Comparison of ENCODE assay signal across 18 cellular contexts in the genomic region with DNA sequence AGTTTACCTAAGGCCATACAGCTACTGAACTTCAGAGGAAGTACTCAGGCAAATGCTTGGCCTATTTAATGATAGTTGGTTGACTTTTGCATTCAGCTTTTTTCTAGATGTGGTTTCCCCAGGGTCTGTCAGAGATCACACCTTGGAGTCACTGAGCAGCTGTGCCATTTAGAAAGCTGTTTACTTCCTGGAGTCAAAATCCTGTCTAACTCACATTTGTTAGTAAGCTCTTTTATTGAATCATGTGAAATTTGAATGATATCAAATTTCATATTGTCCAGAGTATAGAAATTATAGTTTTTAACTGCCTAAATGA. TPM values are rescaled to one million over a fixed set of nuclear protein-coding genes. Genes with fewer than 3 reads are reported as not detected.
DNase-seq lines count a peak whose midpoint lies in the region; ATAC-seq, FAIRE-seq and TF ChIP-seq lines count a peak whose summit lies in the region.
"Had no signal": no experiment of that assay in that cellular context is flagged by ENCODE, and none has a peak within 500 bp of the region (broad histone marks: within the 10 kb centered on the region; RNA-seq: fewer than 3 reads in every experiment).

No MANE protein-coding gene starts in this region.

- FAIRE-seq in H54 (lab: Jason Lieb, UNC): no peak
- FAIRE-seq: keratinocyte, TTC549 had no signal

- BruUV-seq in PC-9 (replicated peaks; lab: Mats Ljungman, UMichigan): no TSS peak

- DNase-seq in DMS153 treated with DMSO at 0.1 percent for 48 hours (lab: John Stamatoyannopoulos, UW; ENCODE audit: unreplicated experiment) (peak; percentile 4), DMS153 (lab: John Stamatoyannopoulos, UW) (no peak), PC-9 (no peak), H4 (ENCODE audit: low spot score) (no peak), KG1 (lab: John Stamatoyannopoulos, UW) (no peak), H54 (ENCODE audit: insufficient read length, low spot score) (no peak)
- DNase-seq in CD8-positive, alpha-beta T cell: peak in 2 of 7 experiments; percentile 22 to 46
- peak; percentile 38 to 49 (median 38) for DNase-seq in effector memory CD8-positive, alpha-beta T cell
- DNase-seq: EL, mesendoderm, NCI-H146, upper lobe of left lung had no signal

- H3K27ac Mint-ChIP-seq in CD8-positive, alpha-beta T cell: peak overlapping the region; percentile 82
- H3K27ac Mint-ChIP-seq in effector memory CD8-positive, alpha-beta T cell: peak overlapping the region; percentile 90 to 93
- H3K27ac Mint-ChIP-seq: neural progenitor cell had no signal

- CTCF ChIA-PET in CD8-positive, alpha-beta T cell (lab: Charles Lee): interaction anchor here (0.8 to 1.3 kb wide), 4 partner anchors 8 to 845 kb away, joined by 3 to 4 read pairs (median 4); partner anchors contain the start of gene TRIB2
- CTCF ChIA-PET in PC-9 (lab: Charles Lee): no interaction called here

- H3K4me2 ChIP-seq in PC-9: 0 out of 2 replicates have a peak overlapping the region, but pooled peaks have one; percentile 4
- H3K4me2 ChIP-seq: BLaER1, neural progenitor cell had no signal

- H3K9me2 ChIP-seq in PC-9 (ENCODE audit: insufficient read depth): no peaks in the 10 kb centered on the region

- H3K36me3 ChIP-seq in CD8-positive, alpha-beta T cell (ENCODE audit: insufficient read depth, low read length): no peaks in the 10 kb centered on the region
- H3K36me3 ChIP-seq in PC-9 (ENCODE audit: low read depth): no peaks in the 10 kb centered on the region
- H3K36me3 ChIP-seq: BLaER1, cardiac muscle cell, neural progenitor cell, upper lobe of left lung had no signal

- peaks cover 13% of the 10 kb centered on the region for H3F3A ChIP-seq in PC-9 (ENCODE audit: insufficient read depth, low read depth)

- peaks cover 59% of the 10 kb centered on the region for H3K4me1 Mint-ChIP-seq in CD8-positive, alpha-beta T cell (ENCODE audit: low read depth)
- peaks cover 45 to 58% of the 10 kb centered on the region in 2 donors for H3K4me1 Mint-ChIP-seq in effector memory CD8-positive, alpha-beta T cell (ENCODE audit: low read depth in 2 of 2)

- TF ChIP-seq CTCF in CD8-positive, alpha-beta T cell (IDR thresholded peaks at IDR 0.05): no peak
- no peak for TF ChIP-seq CTCF in PC-9 (conservative IDR thresholded peaks at IDR 0.05)

- H3K4me3 ChIP-seq in CD8-positive, alpha-beta T cell (ENCODE audit: low read depth, low read length): no peak overlapping the region
- H3K4me3 ChIP-seq in PC-9: no peak overlapping the region
- H3K4me3 ChIP-seq: BLaER1, cardiac muscle cell, neural progenitor cell, upper lobe of left lung had no signal

- H4K20me1 ChIP-seq in PC-9 (ENCODE audit: insufficient read depth): no peaks in the 10 kb centered on the region
- H4K20me1 ChIP-seq: BLaER1 had no signal

- H3K27me3 ChIP-seq in CD8-positive, alpha-beta T cell (ENCODE audit: insufficient read depth, low read length): no peaks in the 10 kb centered on the region
- H3K27me3 ChIP-seq in PC-9 (ENCODE audit: insufficient read depth, low read depth): no peaks in the 10 kb centered on the region
- H3K27me3 ChIP-seq: BLaER1, cardiac muscle cell, neural progenitor cell, upper lobe of left lung had no signal

- H3K27ac ChIP-seq in CD8-positive, alpha-beta T cell (ENCODE audit: low read depth, low read length): no peak overlapping the region
- 0 out of 2 replicates have a peak overlapping the region, but pooled peaks have one; percentile 1 for H3K27ac ChIP-seq in PC-9
- H3K27ac ChIP-seq: 22Rv1, BLaER1, cardiac muscle cell, neural progenitor cell had no signal

- intact Hi-C loops in CD8-positive, alpha-beta T cell (cut with DNase I, micrococcal nuclease): no loop called here
- intact Hi-C loops in PC-9 (cut with micrococcal nuclease; ENCODE audit: unreplicated experiment): no loop called here

- peaks cover 1% of the 10 kb centered on the region for H3K9me3 Mint-ChIP-seq in CD8-positive, alpha-beta T cell
- no peaks in the 10 kb centered on the region for H3K9me3 Mint-ChIP-seq in effector memory CD8-positive, alpha-beta T cell
- H3K9me3 Mint-ChIP-seq: neural progenitor cell had no signal

- POLR2A ChIA-PET in CD8-positive, alpha-beta T cell (lab: Charles Lee): interaction anchor here (1.0 to 2.3 kb wide), 5 partner anchors 8 to 879 kb away, joined by 3 to 11 read pairs (median 5); no protein-coding TSS in a partner anchor
- POLR2A ChIA-PET in PC-9 (lab: Charles Lee; ENCODE audit: unreplicated experiment): no interaction called here

- peak; percentile 90 for ATAC-seq in CD8-positive, alpha-beta T cell
- peak; percentile 98 for ATAC-seq in effector memory CD8-positive, alpha-beta T cell (replicated peaks)

- no peaks in the 10 kb centered on the region for H3K36me3 Mint-ChIP-seq in CD8-positive, alpha-beta T cell
- no peaks in the 10 kb centered on the region for H3K36me3 Mint-ChIP-seq in effector memory CD8-positive, alpha-beta T cell (ENCODE audit: insufficient read depth)

- no peaks in the 10 kb centered on the region for H3K27me3 Mint-ChIP-seq in CD8-positive, alpha-beta T cell (ENCODE audit: low read depth)
- no peaks in the 10 kb centered on the region for H3K27me3 Mint-ChIP-seq in effector memory CD8-positive, alpha-beta T cell

- H3K79me2 ChIP-seq in PC-9 (ENCODE audit: low read depth): no peaks in the 10 kb centered on the region

- no peak for TF ChIP-seq POLR2A in H54 (IDR thresholded peaks at IDR 0.05; ENCODE audit: low read depth, low read length)

- no peaks in the 10 kb centered on the region for H3K9me3 ChIP-seq in CD8-positive, alpha-beta T cell (ENCODE audit: low read length)
- peaks cover 25% of the 10 kb centered on the region for H3K9me3 ChIP-seq in PC-9 (ENCODE audit: insufficient read depth, low read depth)
- H3K9me3 ChIP-seq: upper lobe of left lung had no signal

- peak overlapping the region; percentile 38 for H3K4me3 Mint-ChIP-seq in CD8-positive, alpha-beta T cell
- H3K4me3 Mint-ChIP-seq in effector memory CD8-positive, alpha-beta T cell: peak overlapping the region; percentile 47 to 67
- H3K4me3 Mint-ChIP-seq: neural progenitor cell had no signal

- H3K4me1 ChIP-seq in CD8-positive, alpha-beta T cell (ENCODE audit: insufficient read depth, low read length): peaks cover 44% of the 10 kb centered on the region
- peaks cover 35% of the 10 kb centered on the region for H3K4me1 ChIP-seq in PC-9 (replicated peaks; ENCODE audit: insufficient read depth)
- H3K4me1 ChIP-seq: neural progenitor cell had no signal

- no peak overlapping the region for H2AFZ ChIP-seq in PC-9
- H2AFZ ChIP-seq: neural progenitor cell had no signal

RNA-seq across cellular contexts. Expression of gene TRIB2, which starts 7.6 kb away (rescaled TPM):
- total RNA-seq in CD8-positive, alpha-beta T cell: 10 to 100 TPM; 46.6 to 54.4 TPM
- total RNA-seq in PC-9 (2021): 18.9 and 20.2 TPM in 2 replicates
- 31.4 and 34.8 TPM in 2 replicates for total RNA-seq in H4 (2014; rRNA removed; shearing (Covaris generic))

Comparison
In these comparisons a context has a peak if more than half of its experiments do, and no peak if none do; other contexts are left out.
1. DNase-seq: peak in DMS153 treated with DMSO at 0.1 percent for 48 hours (single experiment) and effector memory CD8-positive, alpha-beta T cell (3 of 3); none in DMS153 (single experiment), PC-9 (0 of 2), H4 (single experiment), KG1 (single experiment) and H54 (single experiment).